In the genomic region with DNA sequence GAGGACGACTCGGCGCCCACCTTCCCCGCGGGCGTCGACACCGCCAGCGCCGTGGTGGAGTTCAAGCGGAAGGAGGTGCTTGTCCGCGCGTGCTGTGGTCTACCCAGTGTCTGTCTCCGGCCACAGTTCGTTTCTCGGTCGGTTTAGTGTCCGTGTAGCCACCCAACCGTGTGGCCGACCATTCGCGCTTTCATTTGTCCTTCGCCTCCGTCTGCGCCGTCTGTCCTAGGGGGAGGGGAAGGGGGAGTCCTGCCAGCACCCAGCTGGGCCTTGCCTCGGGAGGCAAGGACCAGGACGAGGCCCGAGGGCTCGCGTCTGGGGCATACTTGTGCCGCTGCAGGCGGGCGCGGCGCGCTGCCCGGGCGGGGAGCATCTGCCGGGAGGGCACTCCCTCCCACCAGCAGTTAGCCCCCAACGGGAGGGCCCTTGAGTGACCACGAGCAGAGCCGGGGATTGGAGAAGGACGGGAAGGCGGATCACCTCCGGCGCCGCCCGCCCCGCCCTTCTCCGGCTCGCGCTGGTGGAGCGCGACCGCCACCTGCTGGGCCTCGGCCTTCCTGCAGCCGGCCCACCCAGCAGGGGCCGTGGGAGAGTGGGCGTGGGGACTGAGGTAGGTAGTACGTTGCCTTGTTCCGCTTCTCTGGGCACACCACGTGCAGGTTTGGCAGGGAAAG, we compare ENCODE assay signal across 9 cellular contexts. TPM values are rescaled to one million over a fixed set of nuclear protein-coding genes. Genes with fewer than 3 reads are reported as not detected.
DNase-seq lines count a peak whose midpoint lies in the region; ATAC-seq, FAIRE-seq and TF ChIP-seq lines count a peak whose summit lies in the region.
"Had no signal": no experiment of that assay in that cellular context is flagged by ENCODE, and none has a peak within 500 bp of the region (broad histone marks: within the 10 kb centered on the region; RNA-seq: fewer than 3 reads in every experiment).

No MANE protein-coding gene starts in this region.

- no peaks in the 10 kb centered on the region for H3K9me3 ChIP-seq in smooth muscle cell (replicated peaks; ENCODE audit: low read depth)

- CTCF ChIA-PET in WTC11 (lab: Charles Lee) = interaction anchor here (0.8 to 1.8 kb wide), 10 partner anchors 10 to 352 kb away, joined by 3 to 21 read pairs (median 3); no protein-coding TSS in a partner anchor

- no peak for FAIRE-seq in bronchial epithelial cell (lab: Jason Lieb, UNC)
- FAIRE-seq: G401.6 had no signal

- H3K27me3 ChIP-seq in bronchial epithelial cell (ENCODE audit: control insufficient read depth, insufficient read depth, low read length) = peaks cover 9% of the 10 kb centered on the region
- H3K27me3 ChIP-seq in smooth muscle cell (ENCODE audit: low read depth) = peaks cover 12% of the 10 kb centered on the region

- WGBS in smooth muscle cell (ENCODE audit: low lambda C conversion rate) = 1% methylated on average over 61 of the region's 64 CpGs

- no peaks in the 10 kb centered on the region for H3K79me2 ChIP-seq in smooth muscle cell (ENCODE audit: low read depth)

- no peaks in the 10 kb centered on the region for H3K4me1 ChIP-seq in smooth muscle cell (ENCODE audit: low read depth)

- peak overlapping the region; percentile 84 for H3K4me2 ChIP-seq in smooth muscle cell

- H3K4me1 Mint-ChIP-seq in WTC11 = no peaks in the 10 kb centered on the region

- H2AFZ ChIP-seq in smooth muscle cell (ENCODE audit: low read depth) = peak overlapping the region; percentile 91

- peak overlapping the region; percentile 45 for H3K4me3 ChIP-seq in bronchial epithelial cell (ENCODE audit: low read depth, low read length)
- peak overlapping the region; percentile 57 for H3K4me3 ChIP-seq in smooth muscle cell

- H3K27ac Mint-ChIP-seq in WTC11 = no peak overlapping the region

- no peaks in the 10 kb centered on the region for H3K9me3 Mint-ChIP-seq in WTC11

- no peaks in the 10 kb centered on the region for H3K36me3 Mint-ChIP-seq in WTC11

- no peaks in the 10 kb centered on the region for H3K36me3 ChIP-seq in bronchial epithelial cell (ENCODE audit: control insufficient read depth, insufficient read depth, low read length)
- H3K36me3 ChIP-seq in smooth muscle cell (ENCODE audit: low read depth) = no peaks in the 10 kb centered on the region

- DNase-seq in NCI-H1436 (lab: John Stamatoyannopoulos, UW) (peak; percentile 27), NCI-H1436 treated with DMSO at 0.1 percent for 48 hours (lab: John Stamatoyannopoulos, UW) (no peak), NCI-H146 treated with DMSO at 0.1 percent for 48 hours (lab: John Stamatoyannopoulos, UW; ENCODE audit: unreplicated experiment) (peak; percentile 78), WTC11 (ENCODE audit: low spot score) (peak; percentile 83), bronchial epithelial cell (ENCODE audit: low read depth) (peak; percentile 26), inferior parietal cortex (ENCODE audit: extremely low spot score) (peak; percentile 64), smooth muscle cell (lab: John Stamatoyannopoulos, UW; ENCODE audit: unreplicated experiment) (peak; percentile 64)

- H3K27ac ChIP-seq in smooth muscle cell (ENCODE audit: low read depth) = no peak overlapping the region

- H4K20me1 ChIP-seq in smooth muscle cell (ENCODE audit: low read depth) = no peaks in the 10 kb centered on the region

- peak overlapping the region; percentile 72 for H3K4me3 Mint-ChIP-seq in WTC11

- no peaks in the 10 kb centered on the region for H3F3A ChIP-seq in smooth muscle cell (ENCODE audit: low read depth)

- TF ChIP-seq CTCF in WTC11 (IDR thresholded peaks at IDR 0.05) (peak; percentile 95), bronchial epithelial cell (IDR thresholded peaks at IDR 0.05; ENCODE audit: insufficient read depth, low read length, severe bottlenecking) (peak; percentile 99), smooth muscle cell (IDR thresholded peaks at IDR 0.05; ENCODE audit: borderline replicate concordance, insufficient read depth, poor library complexity, severe bottlenecking) (peak; percentile 99)

- H3K27me3 Mint-ChIP-seq in WTC11 (ENCODE audit: low read depth) = peaks cover 22% of the 10 kb centered on the region

- POLR2A ChIA-PET in WTC11 (lab: Charles Lee) = no interaction called here

- ATAC-seq in HG02798 (IDR thresholded peaks at IDR 0.05; ENCODE audit: poor library complexity, unreplicated experiment) (peak; percentile 83), WTC11 (peak; percentile 85)

- H3K9ac ChIP-seq in smooth muscle cell (ENCODE audit: low read depth) = no peak overlapping the region

TF ChIP-seq in WTC11, 78 proteins besides CTCF, POLR2A, EP300 and RAD21 (continues in another document):
- TF ChIP-seq GABPB1 (CRISPR knock-in tag; IDR thresholded peaks at IDR 0.05) = 0 out of 2 replicates have a peak, but pooled peaks have one; percentile 23
- 0 out of 2 replicates have a peak, but pooled peaks have one; percentile 21 for TF ChIP-seq NR2C2 (CRISPR knock-in tag; IDR thresholded peaks at IDR 0.05)
- TF ChIP-seq, protein P1, sequence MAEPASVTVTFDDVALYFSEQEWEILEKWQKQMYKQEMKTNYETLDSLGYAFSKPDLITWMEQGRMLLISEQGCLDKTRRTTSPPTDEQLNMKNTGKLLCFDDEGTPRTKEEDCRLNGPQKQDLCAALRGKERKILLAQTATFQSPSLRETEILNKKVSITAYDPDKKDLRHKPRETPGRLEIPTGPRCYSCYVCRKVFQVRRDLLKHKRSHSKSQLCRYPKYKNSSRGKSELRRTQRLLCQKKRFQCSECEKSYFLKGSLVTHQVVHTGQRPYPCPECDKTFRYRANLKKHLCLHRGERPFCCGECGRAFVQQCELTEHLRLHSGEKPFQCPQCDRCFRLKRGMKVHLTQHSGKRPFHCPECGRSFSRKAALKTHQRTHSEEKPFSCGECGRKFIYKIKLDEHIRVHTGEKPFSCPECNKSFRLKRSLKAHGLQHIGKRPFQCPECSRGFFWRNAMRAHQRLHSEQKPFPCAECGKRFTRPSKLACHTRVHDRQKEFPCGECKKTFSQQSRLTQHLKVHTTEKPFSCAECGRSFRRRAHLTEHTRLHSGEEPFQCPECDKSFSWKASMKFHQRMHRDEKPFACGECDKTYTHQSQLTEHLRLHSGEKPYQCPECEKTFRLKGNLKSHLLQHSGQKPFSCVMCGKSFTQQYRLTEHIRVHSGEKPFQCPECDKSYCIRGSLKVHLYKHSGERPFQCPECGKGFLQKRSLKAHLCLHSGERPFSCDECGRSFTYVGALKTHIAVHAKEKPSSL (CRISPR knock-in tag; conservative IDR thresholded peaks at IDR 0.05) = no peak
- no peak for TF ChIP-seq RORB (CRISPR knock-in tag; IDR thresholded peaks at IDR 0.05)
- TF ChIP-seq EMX1 (CRISPR knock-in tag; IDR thresholded peaks at IDR 0.05) = no peak
- TF ChIP-seq, protein P2, sequence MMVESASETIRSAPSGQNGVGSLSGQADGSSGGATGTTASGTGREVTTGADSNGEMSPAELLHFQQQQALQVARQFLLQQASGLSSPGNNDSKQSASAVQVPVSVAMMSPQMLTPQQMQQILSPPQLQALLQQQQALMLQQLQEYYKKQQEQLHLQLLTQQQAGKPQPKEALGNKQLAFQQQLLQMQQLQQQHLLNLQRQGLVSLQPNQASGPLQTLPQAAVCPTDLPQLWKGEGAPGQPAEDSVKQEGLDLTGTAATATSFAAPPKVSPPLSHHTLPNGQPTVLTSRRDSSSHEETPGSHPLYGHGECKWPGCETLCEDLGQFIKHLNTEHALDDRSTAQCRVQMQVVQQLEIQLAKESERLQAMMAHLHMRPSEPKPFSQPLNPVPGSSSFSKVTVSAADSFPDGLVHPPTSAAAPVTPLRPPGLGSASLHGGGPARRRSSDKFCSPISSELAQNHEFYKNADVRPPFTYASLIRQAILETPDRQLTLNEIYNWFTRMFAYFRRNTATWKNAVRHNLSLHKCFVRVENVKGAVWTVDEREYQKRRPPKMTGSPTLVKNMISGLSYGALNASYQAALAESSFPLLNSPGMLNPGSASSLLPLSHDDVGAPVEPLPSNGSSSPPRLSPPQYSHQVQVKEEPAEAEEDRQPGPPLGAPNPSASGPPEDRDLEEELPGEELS (CRISPR knock-in tag; IDR thresholded peaks at IDR 0.05) = 0 out of 2 replicates have a peak, but pooled peaks have one; percentile 61
- 0 out of 2 replicates have a peak, but pooled peaks have one; percentile 27 for TF ChIP-seq TEAD1 (CRISPR knock-in tag; IDR thresholded peaks at IDR 0.05)
- peak; percentile 49 for TF ChIP-seq SP1 (CRISPR knock-in tag; conservative IDR thresholded peaks at IDR 0.05)
- TF ChIP-seq, protein P3, sequence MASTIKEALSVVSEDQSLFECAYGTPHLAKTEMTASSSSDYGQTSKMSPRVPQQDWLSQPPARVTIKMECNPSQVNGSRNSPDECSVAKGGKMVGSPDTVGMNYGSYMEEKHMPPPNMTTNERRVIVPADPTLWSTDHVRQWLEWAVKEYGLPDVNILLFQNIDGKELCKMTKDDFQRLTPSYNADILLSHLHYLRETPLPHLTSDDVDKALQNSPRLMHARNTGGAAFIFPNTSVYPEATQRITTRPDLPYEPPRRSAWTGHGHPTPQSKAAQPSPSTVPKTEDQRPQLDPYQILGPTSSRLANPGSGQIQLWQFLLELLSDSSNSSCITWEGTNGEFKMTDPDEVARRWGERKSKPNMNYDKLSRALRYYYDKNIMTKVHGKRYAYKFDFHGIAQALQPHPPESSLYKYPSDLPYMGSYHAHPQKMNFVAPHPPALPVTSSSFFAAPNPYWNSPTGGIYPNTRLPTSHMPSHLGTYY (CRISPR knock-in tag; IDR thresholded peaks at IDR 0.05) = no peak
- TF ChIP-seq, protein P4, sequence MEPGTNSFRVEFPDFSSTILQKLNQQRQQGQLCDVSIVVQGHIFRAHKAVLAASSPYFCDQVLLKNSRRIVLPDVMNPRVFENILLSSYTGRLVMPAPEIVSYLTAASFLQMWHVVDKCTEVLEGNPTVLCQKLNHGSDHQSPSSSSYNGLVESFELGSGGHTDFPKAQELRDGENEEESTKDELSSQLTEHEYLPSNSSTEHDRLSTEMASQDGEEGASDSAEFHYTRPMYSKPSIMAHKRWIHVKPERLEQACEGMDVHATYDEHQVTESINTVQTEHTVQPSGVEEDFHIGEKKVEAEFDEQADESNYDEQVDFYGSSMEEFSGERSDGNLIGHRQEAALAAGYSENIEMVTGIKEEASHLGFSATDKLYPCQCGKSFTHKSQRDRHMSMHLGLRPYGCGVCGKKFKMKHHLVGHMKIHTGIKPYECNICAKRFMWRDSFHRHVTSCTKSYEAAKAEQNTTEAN (CRISPR knock-in tag; IDR thresholded peaks at IDR 0.05) = peak; percentile 26; the same call in 1 of the 2 replicates

RNA-seq across cellular contexts. Expression of a gene that starts 28.4 kb away (rescaled TPM):
- total RNA-seq in WTC11 (2021) (17.8 to 21.4 TPM (median 19.3 TPM) in 3 replicates), bronchial epithelial cell (0.26 and 0.53 TPM in 2 replicates), smooth muscle cell (0.94 and 1.9 TPM in 2 replicates)
- 0.70 and 1.7 TPM in 2 replicates for polyA plus RNA-seq in smooth muscle cell

RNA-seq across cellular contexts. Expression of a gene that starts 33.0 kb away (rescaled TPM):
- total RNA-seq in WTC11 (2021) (5.1 to 5.7 TPM (median 5.2 TPM) in 3 replicates), bronchial epithelial cell (15.0 and 17.4 TPM in 2 replicates), smooth muscle cell (40.4 and 43.2 TPM in 2 replicates)
- polyA plus RNA-seq in smooth muscle cell = 29.1 and 35.6 TPM in 2 replicates
